In the genomic region with DNA sequence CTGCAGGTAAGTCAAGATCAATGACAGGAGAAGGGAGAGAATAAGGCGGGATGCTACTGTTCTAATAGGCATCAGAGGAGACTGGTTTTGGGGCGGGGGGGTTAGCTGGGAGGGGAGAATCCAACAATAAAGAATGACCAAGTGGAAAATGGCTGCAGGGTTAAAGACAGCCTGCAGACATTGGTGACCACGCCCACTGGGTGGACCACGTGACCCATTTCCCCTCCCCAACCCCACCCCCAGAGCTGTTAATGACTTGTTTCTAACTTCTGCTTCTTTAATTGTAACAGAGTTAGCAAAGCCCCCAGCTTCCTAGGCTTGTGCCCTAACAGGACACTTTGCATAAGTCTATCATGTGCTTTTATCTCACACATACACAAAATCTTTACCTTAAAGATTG, we compare ENCODE assay signal across 22 cellular contexts.
"Had no signal": no experiment of that assay in that cellular context is flagged by ENCODE, and none has a peak within 500 bp of the region (broad histone marks: within the 10 kb centered on the region; RNA-seq: fewer than 3 reads in every experiment).

No MANE protein-coding gene starts in this region.

- H3K9me3 ChIP-seq: SJSA1 had no signal

- H3K9ac ChIP-seq: KMS-11 had no signal

- H2AFZ ChIP-seq: PC-9 had no signal

- H3K27ac ChIP-seq: KMS-11, PC-9, SJSA1, SK-N-MC had no signal

- ATAC-seq: HepG2 had no signal

- DNase-seq: IMR-90, MV-4-11, NCI-H1092 treated with DMSO at 0.1 percent for 48 hours, NCI-H1436, NCI-H187, NCI-H2029, NCI-H2081 treated with DMSO at 0.1 percent for 48 hours, NCI-H2171, NCI-H226, NCI-H446, NCI-H510A, NCI-H524 treated with DMSO at 0.1 percent for 48 hours, NCI-H69, NCI-H774, PC-9, Right ventricle myocardium superior, RPMI8226, SIG-M5 had no signal

- H3K4me3 ChIP-seq: PC-9, SJSA1, SK-N-MC had no signal

- H3K27me3 ChIP-seq: SJSA1 had no signal

- H3K36me3 ChIP-seq: SJSA1 had no signal

- H3K4me2 ChIP-seq: KMS-11, PC-9 had no signal
